In the genomic region with DNA sequence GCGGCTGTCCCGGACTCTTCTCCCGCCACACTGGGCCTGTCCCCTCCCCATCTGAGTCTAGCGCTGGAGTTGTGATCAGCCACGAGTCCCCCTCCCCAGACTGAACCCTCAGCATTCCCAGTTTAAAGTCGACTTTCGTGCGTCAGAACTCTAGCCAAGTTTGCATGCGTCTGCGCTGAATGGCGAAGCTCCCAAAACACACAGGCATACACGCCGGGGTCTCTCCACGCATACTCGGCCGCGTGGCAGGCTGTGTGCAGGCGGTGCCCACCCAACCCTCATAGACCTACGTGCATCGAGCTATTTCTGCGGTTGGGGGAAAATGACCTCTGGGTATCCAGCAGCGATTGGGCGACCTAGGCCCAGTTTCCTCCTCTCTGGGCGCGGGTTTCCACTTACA, we compare ENCODE assay signal across 11 cellular contexts. TPM values are rescaled to one million over a fixed set of nuclear protein-coding genes. Genes with fewer than 3 reads are reported as not detected.
DNase-seq lines count a peak whose midpoint lies in the region; ATAC-seq and TF ChIP-seq lines count a peak whose summit lies in the region.
"Had no signal": no experiment of that assay in that cellular context is flagged by ENCODE, and none has a peak within 500 bp of the region (broad histone marks: within the 10 kb centered on the region; RNA-seq: fewer than 3 reads in every experiment).

No MANE protein-coding gene starts in this region.

- H3K27me3 Mint-ChIP-seq in stimulated activated naive CD8-positive, alpha-beta T cell treated with anti-CD3 and anti-CD28 coated beads, Interleukin-15, Interleukin-2, amounts not matched to agents 100 ng/mL and 50 ng/mL, for 24 hours, result peaks cover 77% of the 10 kb centered on the region
- peaks cover 33% of the 10 kb centered on the region for H3K27me3 Mint-ChIP-seq in memory B cell

- H3K27ac ChIP-seq in Panc1 (ENCODE audit: low read length), result 0 out of 2 replicates have a peak overlapping the region, but pooled peaks have one; percentile 17
- H3K27ac ChIP-seq: heart right ventricle, spleen had no signal

- TF ChIP-seq CTCF in Panc1 (IDR thresholded peaks at IDR 0.05), result no peak

- no peaks in the 10 kb centered on the region for H3K36me3 Mint-ChIP-seq in stimulated activated naive CD8-positive, alpha-beta T cell treated with anti-CD3 and anti-CD28 coated beads, Interleukin-15, Interleukin-2, amounts not matched to agents 100 ng/mL and 50 ng/mL, for 24 hours (ENCODE audit: low read depth)
- no peaks in the 10 kb centered on the region for H3K36me3 Mint-ChIP-seq in memory B cell

- POLR2A ChIA-PET in Panc1 (lab: Charles Lee), result interaction anchor here (1.1 kb wide), 1 partner anchor 21 kb away, joined by 3 read pairs; a partner anchor contains a TSS

- no peaks in the 10 kb centered on the region for H3K36me3 ChIP-seq in Panc1 (ENCODE audit: control insufficient read depth, insufficient read depth, low read length)
- H3K36me3 ChIP-seq: heart right ventricle, spleen had no signal

- no peaks in the 10 kb centered on the region for H3K9me3 Mint-ChIP-seq in stimulated activated naive CD8-positive, alpha-beta T cell treated with anti-CD3 and anti-CD28 coated beads, Interleukin-15, Interleukin-2, amounts not matched to agents 100 ng/mL and 50 ng/mL, for 24 hours
- peaks cover 2% of the 10 kb centered on the region for H3K9me3 Mint-ChIP-seq in memory B cell

- peak overlapping the region; percentile 40 for H3K27ac Mint-ChIP-seq in stimulated activated naive CD8-positive, alpha-beta T cell treated with anti-CD3 and anti-CD28 coated beads, Interleukin-15, Interleukin-2, amounts not matched to agents 100 ng/mL and 50 ng/mL, for 24 hours
- H3K27ac Mint-ChIP-seq in memory B cell, result peak overlapping the region; percentile 51

- no peak for DNase-seq in stimulated activated naive CD8-positive, alpha-beta T cell treated with anti-CD3 and anti-CD28 coated beads, Interleukin-15, Interleukin-2, amounts not matched to agents 100 U/mL and 50 U/mL, for 24 hours
- DNase-seq in Panc1 (ENCODE audit: low read depth, low spot score) (no peak), memory B cell (ENCODE audit: low spot score in 2 of 2) (no peak), NCI-H1417 (lab: John Stamatoyannopoulos, UW) (no peak), left colon (no peak)

- peaks cover 36% of the 10 kb centered on the region for H3K4me1 Mint-ChIP-seq in stimulated activated naive CD8-positive, alpha-beta T cell treated with anti-CD3 and anti-CD28 coated beads, Interleukin-15, Interleukin-2, amounts not matched to agents 100 ng/mL and 50 ng/mL, for 24 hours (ENCODE audit: low read depth)
- H3K4me1 Mint-ChIP-seq in memory B cell, result peaks cover 8% of the 10 kb centered on the region

- CTCF ChIA-PET in Panc1 (lab: Charles Lee), result interaction anchor here (0.7 to 2.1 kb wide), 3 partner anchors 21 to 247 kb away, joined by 3 to 8 read pairs (median 3); a partner anchor contains a TSS

- H3K4me1 ChIP-seq in Panc1 (ENCODE audit: control insufficient read depth, insufficient read depth, low read length), result peaks cover 11% of the 10 kb centered on the region; the same call in 1 of the 2 replicates

- H3K9me3 ChIP-seq in Panc1 (ENCODE audit: control insufficient read depth, insufficient read depth, low read depth, low read length), result no peaks in the 10 kb centered on the region

- H3K4me3 Mint-ChIP-seq in stimulated activated naive CD8-positive, alpha-beta T cell treated with anti-CD3 and anti-CD28 coated beads, Interleukin-15, Interleukin-2, amounts not matched to agents 100 ng/mL and 50 ng/mL, for 24 hours, result peak overlapping the region; percentile 72
- no peak overlapping the region for H3K4me3 Mint-ChIP-seq in memory B cell

- no peak for ATAC-seq in stimulated activated naive CD8-positive, alpha-beta T cell treated with anti-CD3 and anti-CD28 coated beads, Interleukin-15, Interleukin-2, amounts not matched to agents 100 U/mL and 50 U/mL, for 24 hours
- ATAC-seq in Panc1 (no peak), memory B cell (ENCODE audit: low read depth) (no peak), GM18519 (IDR thresholded peaks at IDR 0.05; ENCODE audit: low FRiP score, unreplicated experiment) (no peak), GM21737 (IDR thresholded peaks at IDR 0.05; ENCODE audit: unreplicated experiment) (no peak), left colon (no peak)

- H3K27me3 ChIP-seq in Panc1 (ENCODE audit: control insufficient read depth, insufficient read depth, low read length), result no peaks in the 10 kb centered on the region; the same call in none of the 2 replicates

- in situ Hi-C loops in Panc1 (cut with HindIII; ENCODE audit: low pct_unique_long_range_greater_than_20kb, low sequenced_read_pairs), result no loop called here

- peak overlapping the region; percentile 34 to 41 for H3K4me3 ChIP-seq in Panc1 (ENCODE audit: low read depth in 2 of 2, low read length in 2 of 2)

- intact Hi-C loops in Panc1 (cut with micrococcal nuclease; ENCODE audit: unreplicated experiment) (loop anchor here (1.0 to 2.0 kb wide), 3 partner anchors 90 to 425 kb away; no protein-coding TSS in a partner anchor), left colon (cut with DNase I, micrococcal nuclease) (loop anchor here (2.0 to 5.0 kb wide), 2 partner anchors 424 to 425 kb away; no protein-coding TSS in a partner anchor)

- BruUV-seq in Panc1 (replicated peaks; lab: Mats Ljungman, UMichigan), result no TSS peak

RNA-seq across cellular contexts. Expression of a gene that starts 2.3 kb away (rescaled TPM):
- total RNA-seq in Panc1 (2021; ENCODE audit: unreplicated experiment) (15.2 TPM), left colon (1 to 10 TPM in 1 of 2 donors, under 1 TPM in 1; 0.36 to 1.2 TPM)
- polyA plus RNA-seq in Panc1 (2012; ENCODE audit: insufficient read length), result 11.9 TPM
- total RNA-seq: heart right ventricle, HT-29, spleen had no signal
- polyA plus RNA-seq: heart right ventricle, spleen had no signal

RNA-seq across cellular contexts. Expression of a gene that starts 14.4 kb away (rescaled TPM):
- total RNA-seq in Panc1 (2021; ENCODE audit: unreplicated experiment) (2.7 TPM), left colon (under 1 TPM; 0.18 to 0.20 TPM)
- polyA plus RNA-seq in Panc1 (2012; ENCODE audit: insufficient read length), result 4.1 TPM
- total RNA-seq: heart right ventricle, HT-29, spleen had no signal
- polyA plus RNA-seq: heart right ventricle had no signal

RNA-seq across cellular contexts. Expression of a gene that starts 20.7 kb away (rescaled TPM):
- total RNA-seq in Panc1 (2021; ENCODE audit: unreplicated experiment), result 237 TPM
- polyA plus RNA-seq in Panc1 (2012; ENCODE audit: insufficient read length), result 189 TPM
- 10 to 100 TPM; 58.2 to 69.6 TPM for total RNA-seq in left colon
